25 cellular contexts compared by ENCODE assay signal in genomic region chr4:14896656-14897175, GRCh38.
"Had no signal": no experiment of that assay in that cellular context is flagged by ENCODE, and none has a peak within 500 bp of the region (broad histone marks: within the 10 kb centered on the region; RNA-seq: fewer than 3 reads in every experiment).

No MANE protein-coding gene starts in this region.

- H3K4me3 ChIP-seq: heart right ventricle, hepatocyte, left lung, lower lobe of right lung, ovary, skin epidermis, stomach, testis, thyroid gland, transverse colon, upper lobe of right lung had no signal

- ATAC-seq: heart right ventricle; left cardiac atrium; naive thymus-derived CD4-positive, alpha-beta T cell; natural killer cell treated with Interleukin-12 subunit alpha and Interleukin-12 subunit beta and Interleukin-15 and Interleukin-18, amount 100 ng/mL, for 72 hours; right cardiac atrium; sciatic nerve; stimulated activated naive B cell treated with anti-CD40 and anti-IgM and Interleukin-4, amounts not matched to agents 10 μg/mL and 1 μg/mL and 100 μg/mL, for 72 hours; stimulated activated naive CD8-positive, alpha-beta T cell treated with anti-CD3 and anti-CD28 coated beads, Interleukin-15, Interleukin-2, amounts not matched to agents 100 U/mL and 50 U/mL, for 24 hours had no signal

- H3K4me2 ChIP-seq: hepatocyte had no signal

- DNase-seq: heart right ventricle; kidney glomerular epithelial cell; left cardiac atrium; lower lobe of right lung; mesendoderm; naive thymus-derived CD4-positive, alpha-beta T cell; ovary; retina; right cardiac atrium; stimulated activated CD4-positive, alpha-beta T cell treated with anti-CD3 and anti-CD28 coated beads, Interleukin-12 subunit alpha, Interleukin-12 subunit beta, amount 100 ng/mL, for 4 hours; stimulated activated CD4-positive, alpha-beta T cell treated with anti-CD3 and anti-CD28 coated beads, Interleukin-15, amount 100 ng/mL, for 24 hours; stimulated activated CD4-positive, alpha-beta T cell treated with anti-CD3 and anti-CD28 coated beads, Interleukin-2, amount 100 ng/mL, for 24 hours; stimulated activated CD4-positive, alpha-beta T cell treated with anti-CD3 and anti-CD28 coated beads, Interleukin-4, amount 100 ng/mL, for 1 hour; stimulated activated naive B cell treated with anti-CD40 and anti-IgM and Interleukin-4, amounts not matched to agents 10 μg/mL and 1 μg/mL and 100 μg/mL, for 72 hours; stimulated activated naive CD8-positive, alpha-beta T cell treated with anti-CD3 and anti-CD28 coated beads, Interleukin-15, Interleukin-2, amounts not matched to agents 100 U/mL and 50 U/mL, for 24 hours; stomach; testis; thyroid gland; transverse colon; upper lobe of right lung had no signal

- H3K27ac ChIP-seq: heart right ventricle, hepatocyte, lower lobe of right lung, ovary, stomach, testis, thyroid gland, upper lobe of right lung had no signal

- H3K27me3 ChIP-seq: heart right ventricle, hepatocyte, left lung, ovary, stomach, testis, thyroid gland, transverse colon, upper lobe of right lung had no signal

- H2AFZ ChIP-seq: hepatocyte had no signal

- H3K9me3 ChIP-seq: heart right ventricle, left lung, lower lobe of right lung, ovary, stomach, testis, thyroid gland, transverse colon, upper lobe of right lung had no signal

- H3K4me1 ChIP-seq: heart right ventricle, left lung, testis, thyroid gland, transverse colon had no signal

- H3K79me2 ChIP-seq: hepatocyte had no signal

- H3K36me3 ChIP-seq: heart right ventricle, left lung, lower lobe of right lung, ovary, stomach, thyroid gland, transverse colon, upper lobe of right lung had no signal
